In genomic region chr1:74246266-74246665, GRCh38 we compare ENCODE assay signal across 1 cellular context.
TF ChIP-seq lines count a peak whose summit lies in the region.

No MANE protein-coding gene starts in this region.

TF ChIP-seq in HCT116, 20 proteins besides CTCF, POLR2A, EP300 and RAD21 (continued from another document):
- peak; percentile 26 for TF ChIP-seq TCF7L2 (IDR thresholded peaks at IDR 0.05; ENCODE audit: borderline replicate concordance, extremely low read depth, insufficient read depth, insufficient read length)
